Comparison of ENCODE assay signal across 8 cellular contexts in genomic region chr12:6620137-6620884, GRCh38. TPM values are rescaled to one million over a fixed set of nuclear protein-coding genes. Genes with fewer than 3 reads are reported as not detected.
DNase-seq lines count a peak whose midpoint lies in the region; ATAC-seq and TF ChIP-seq lines count a peak whose summit lies in the region.

No MANE protein-coding gene starts in this region.

- intact Hi-C loops in left ventricle myocardium inferior (cut with micrococcal nuclease) = no loop called here

- no peaks in the 10 kb centered on the region for H3K9me3 ChIP-seq in GM23248 (ENCODE audit: low read depth)
- H3K9me3 ChIP-seq in left ventricle myocardium inferior (replicated peaks) = no peaks in the 10 kb centered on the region

- H3K4me3 Mint-ChIP-seq in activated naive CD4-positive, alpha-beta T cell treated with anti-CD3 and anti-CD28 coated beads, Interleukin-2, amount 10 ng/mL, durations not matched to agents 7 days and 5 days = peak overlapping the region; percentile 38

- H3K9me2 ChIP-seq in GM23248 (ENCODE audit: insufficient read depth) = no peaks in the 10 kb centered on the region

- H3K4me3 ChIP-seq in GM23248 (peak overlapping the region; percentile 61), left ventricle myocardium inferior (peak overlapping the region; percentile 53), skeletal muscle cell (ENCODE audit: low read depth, low read length) (peak overlapping the region; percentile 13)

- no peak overlapping the region for H3K27ac Mint-ChIP-seq in activated naive CD4-positive, alpha-beta T cell treated with anti-CD3 and anti-CD28 coated beads, Interleukin-2, amount 10 ng/mL, durations not matched to agents 7 days and 5 days

- 14 to 27% methylated on average over 66 to 87 of the region's 88 CpGs for WGBS in GM23248 (ENCODE audit: low coverage in 1 of 2, low lambda C conversion rate in 2 of 2, missing lambda C conversion rate in 2 of 2), 2 experiments

- H3K36me3 ChIP-seq in GM23248 (ENCODE audit: low read depth) (no peaks in the 10 kb centered on the region), left ventricle myocardium inferior (peaks cover 6% of the 10 kb centered on the region)

- H3K27me3 ChIP-seq in GM23248 (replicated peaks; ENCODE audit: insufficient read depth) (no peaks in the 10 kb centered on the region), left ventricle myocardium inferior (ENCODE audit: low read depth) (peaks cover 15% of the 10 kb centered on the region)

- ATAC-seq in GM18511 (IDR thresholded peaks at IDR 0.05; ENCODE audit: unreplicated experiment) (no peak), HG03354 (IDR thresholded peaks at IDR 0.05; ENCODE audit: poor library complexity, severe bottlenecking, unreplicated experiment) (no peak)

- H3K9ac ChIP-seq in GM23248 = no peak overlapping the region

- H4K20me1 ChIP-seq in GM23248 (ENCODE audit: insufficient read depth) = no peaks in the 10 kb centered on the region

- peaks cover 5% of the 10 kb centered on the region; the same call in 1 of the 2 replicates for H3F3A ChIP-seq in GM23248 (ENCODE audit: insufficient read depth)

- H3K4me2 ChIP-seq in GM23248 (ENCODE audit: unreplicated experiment) = no peak overlapping the region

- no peaks in the 10 kb centered on the region for H3K4me1 ChIP-seq in GM23248 (ENCODE audit: insufficient read depth)
- H3K4me1 ChIP-seq in left ventricle myocardium inferior = peaks cover 8% of the 10 kb centered on the region

- H3K27me3 Mint-ChIP-seq in activated naive CD4-positive, alpha-beta T cell treated with anti-CD3 and anti-CD28 coated beads, Interleukin-2, amount 10 ng/mL, durations not matched to agents 7 days and 5 days = no peaks in the 10 kb centered on the region

- H3K27ac ChIP-seq in GM23248 (no peak overlapping the region), left ventricle myocardium inferior (replicated peaks) (no peak overlapping the region)

- TF ChIP-seq CTCF in left ventricle myocardium inferior (IDR thresholded peaks at IDR 0.05; ENCODE audit: borderline replicate concordance) = peak; percentile 69

- H2AFZ ChIP-seq in GM23248 = peak overlapping the region; percentile 91

- in situ Hi-C loops in GM23248 (cut with MboI) = no loop called here

- CTCF ChIA-PET in activated naive CD4-positive, alpha-beta T cell treated with anti-CD3 and anti-CD28 coated beads, Interleukin-2, amount 10 ng/mL, durations not matched to agents 7 days and 5 days (lab: Charles Lee) = interaction anchor here (0.8 to 4.1 kb wide), 16 partner anchors 9 to 215 kb away, joined by 3 to 30 read pairs (median 5); no protein-coding TSS in a partner anchor

- H3K36me3 Mint-ChIP-seq in activated naive CD4-positive, alpha-beta T cell treated with anti-CD3 and anti-CD28 coated beads, Interleukin-2, amount 10 ng/mL, durations not matched to agents 7 days and 5 days = peaks cover 10% of the 10 kb centered on the region

- H3K79me2 ChIP-seq in GM23248 (ENCODE audit: insufficient read depth) = no peaks in the 10 kb centered on the region

- DNase-seq in GM23248 (peak; percentile 82), left ventricle myocardium inferior (no peak), skeletal muscle cell (ENCODE audit: low read depth) (no peak), OCI-M1 (lab: John Stamatoyannopoulos, UW) (no peak), OCI-M2 (lab: John Stamatoyannopoulos, UW; ENCODE audit: unreplicated experiment) (no peak)
- peak; percentile 66 for DNase-seq in activated naive CD4-positive, alpha-beta T cell treated with anti-CD3 and anti-CD28 coated beads, Interleukin-2, amount 10 ng/mL, durations not matched to agents 7 days and 5 days

- no peaks in the 10 kb centered on the region for H3K9me3 Mint-ChIP-seq in activated naive CD4-positive, alpha-beta T cell treated with anti-CD3 and anti-CD28 coated beads, Interleukin-2, amount 10 ng/mL, durations not matched to agents 7 days and 5 days

- H3K4me1 Mint-ChIP-seq in activated naive CD4-positive, alpha-beta T cell treated with anti-CD3 and anti-CD28 coated beads, Interleukin-2, amount 10 ng/mL, durations not matched to agents 7 days and 5 days = peaks cover 13% of the 10 kb centered on the region

RNA-seq across cellular contexts. Expression of gene CHD4, which starts 13.1 kb away (rescaled TPM):
- 148 and 171 TPM in 2 replicates for total RNA-seq in GM23248 (2014; rRNA removed; shearing (Covaris generic))
- 61.5 and 72.1 TPM in 2 replicates for polyA plus RNA-seq in GM23248 (2016; fragmentation: Nextera tagmentation; extraction: Ambion mirVana)
- total RNA-seq in left ventricle myocardium inferior = 151 TPM

RNA-seq across cellular contexts. Expression of gene LPAR5, which starts 15.4 kb away (rescaled TPM):
- not detected in 2 replicates for total RNA-seq in GM23248 (2014; rRNA removed; shearing (Covaris generic))
- not detected in 2 replicates for polyA plus RNA-seq in GM23248 (2016; fragmentation: Nextera tagmentation; extraction: Ambion mirVana)
- total RNA-seq in left ventricle myocardium inferior = 7.0 TPM

RNA-seq across cellular contexts. Expression of gene ACRBP, which starts 26.9 kb away (rescaled TPM):
- not detected in 2 replicates for total RNA-seq in GM23248 (2014; rRNA removed; shearing (Covaris generic))
- not detected in 2 replicates for polyA plus RNA-seq in GM23248 (2016; fragmentation: Nextera tagmentation; extraction: Ambion mirVana)
- 1.4 TPM for total RNA-seq in left ventricle myocardium inferior

RNA-seq across cellular contexts. Expression of gene ING4, which starts 42.6 kb away (rescaled TPM):
- 31.7 and 39.1 TPM in 2 replicates for total RNA-seq in GM23248 (2014; rRNA removed; shearing (Covaris generic))
- polyA plus RNA-seq in GM23248 (2016; fragmentation: Nextera tagmentation; extraction: Ambion mirVana) = 43.5 and 46.0 TPM in 2 replicates
- total RNA-seq in left ventricle myocardium inferior = 23.2 TPM

RNA-seq across cellular contexts. Expression of gene NOP2, which starts 52.2 kb away (rescaled TPM):
- 44.3 TPM in 2 replicates for total RNA-seq in GM23248 (2014; rRNA removed; shearing (Covaris generic))
- 27.0 and 31.8 TPM in 2 replicates for polyA plus RNA-seq in GM23248 (2016; fragmentation: Nextera tagmentation; extraction: Ambion mirVana)
- 15.3 TPM for total RNA-seq in left ventricle myocardium inferior

Comparison
In these comparisons a context has a peak if more than half of its experiments do, and no peak if none do; other contexts are left out.
1. DNase-seq: peak in GM23248 (single experiment) and activated naive CD4-positive, alpha-beta T cell treated with anti-CD3 and anti-CD28 coated beads, Interleukin-2, amount 10 ng/mL, durations not matched to agents 7 days and 5 days (single experiment); none in left ventricle myocardium inferior (single experiment), skeletal muscle cell (single experiment), OCI-M1 (single experiment) and OCI-M2 (single experiment).
2. Peak in every context shown above with its lines, with median percentiles within 50 percentile points of each other: H3K4me3 ChIP-seq.